Comparison of ENCODE assay signal across 9 cellular contexts in the genomic region with DNA sequence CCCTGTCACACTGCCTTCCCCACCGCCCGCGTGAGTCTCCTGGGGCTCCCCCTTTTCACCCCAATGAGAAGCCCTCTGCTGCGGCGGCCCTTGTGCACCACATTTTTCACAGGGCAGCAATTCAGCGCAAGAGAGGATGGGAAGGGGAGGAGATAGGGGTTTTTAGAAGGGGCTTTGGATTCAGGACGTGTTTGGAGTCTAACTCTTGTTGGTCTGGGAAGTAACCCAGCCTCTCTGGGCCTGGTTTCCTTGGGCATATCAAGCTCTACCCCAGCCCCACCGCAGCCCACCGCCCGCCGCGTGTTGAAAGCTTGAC. TPM values are rescaled to one million over a fixed set of nuclear protein-coding genes. Genes with fewer than 3 reads are reported as not detected.
DNase-seq lines count a peak whose midpoint lies in the region; ATAC-seq lines count a peak whose summit lies in the region.
"Had no signal": no experiment of that assay in that cellular context is flagged by ENCODE, and none has a peak within 500 bp of the region (broad histone marks: within the 10 kb centered on the region; RNA-seq: fewer than 3 reads in every experiment).

No MANE protein-coding gene starts in this region.

- H3K9ac ChIP-seq in stomach smooth muscle (ENCODE audit: low read length in 2 of 2), result no peak overlapping the region

- H3K36me3 ChIP-seq in stomach smooth muscle (ENCODE audit: control insufficient read depth in 2 of 2, insufficient read depth in 2 of 2, low read length in 2 of 2), result no peaks in the 10 kb centered on the region

- H3K4me1 Mint-ChIP-seq in T-helper 1 cell treated with Interleukin-12 subunit alpha and Interleukin-12 subunit beta and Interleukin-4 antibody, amounts not matched to agents 30 μg/mL and 1 μg/mL, for 36 hours (ENCODE audit: low read depth), result peaks cover 10% of the 10 kb centered on the region
- H3K4me1 Mint-ChIP-seq in activated naive CD8-positive, alpha-beta T cell treated with anti-CD3 and anti-CD28 coated beads, Interleukin-2, amount 10 ng/mL, durations not matched to agents 7 days and 5 days, result peaks cover 10% of the 10 kb centered on the region

- no peaks in the 10 kb centered on the region for H3K27me3 ChIP-seq in layer of hippocampus (ENCODE audit: control insufficient read depth, insufficient read depth, low read length)
- H3K27me3 ChIP-seq in stomach smooth muscle (ENCODE audit: control insufficient read depth in 1 of 2, insufficient read depth in 2 of 2, low read length in 2 of 2), result peaks cover 16 to 31% of the 10 kb centered on the region in 2 donors

- H3K36me3 Mint-ChIP-seq in T-helper 1 cell treated with Interleukin-12 subunit alpha and Interleukin-12 subunit beta and Interleukin-4 antibody, amounts not matched to agents 30 μg/mL and 1 μg/mL, for 36 hours (ENCODE audit: low read depth), result peaks cover 5% of the 10 kb centered on the region
- no peaks in the 10 kb centered on the region for H3K36me3 Mint-ChIP-seq in activated naive CD8-positive, alpha-beta T cell treated with anti-CD3 and anti-CD28 coated beads, Interleukin-2, amount 10 ng/mL, durations not matched to agents 7 days and 5 days

- no peak overlapping the region for H3K27ac Mint-ChIP-seq in T-helper 1 cell treated with Interleukin-12 subunit alpha and Interleukin-12 subunit beta and Interleukin-4 antibody, amounts not matched to agents 30 μg/mL and 1 μg/mL, for 36 hours
- no peak overlapping the region for H3K27ac Mint-ChIP-seq in activated naive CD8-positive, alpha-beta T cell treated with anti-CD3 and anti-CD28 coated beads, Interleukin-2, amount 10 ng/mL, durations not matched to agents 7 days and 5 days

- H3K9me3 ChIP-seq in stomach smooth muscle (ENCODE audit: control insufficient read depth in 2 of 2, low read length in 2 of 2), result no peaks in the 10 kb centered on the region

- H3K4me3 Mint-ChIP-seq in T-helper 1 cell treated with Interleukin-12 subunit alpha and Interleukin-12 subunit beta and Interleukin-4 antibody, amounts not matched to agents 30 μg/mL and 1 μg/mL, for 36 hours, result peak overlapping the region; percentile 20
- peak overlapping the region; percentile 68 for H3K4me3 Mint-ChIP-seq in activated naive CD8-positive, alpha-beta T cell treated with anti-CD3 and anti-CD28 coated beads, Interleukin-2, amount 10 ng/mL, durations not matched to agents 7 days and 5 days

- DNase-seq in T-helper 1 cell (no peak), NCI-H2107 (lab: John Stamatoyannopoulos, UW) (no peak), kidney glomerular epithelial cell (lab: John Stamatoyannopoulos, UW) (no peak)
- no peak for DNase-seq in activated naive CD8-positive, alpha-beta T cell treated with anti-CD3 and anti-CD28 coated beads, Interleukin-2, amount 10 ng/mL, durations not matched to agents 7 days and 5 days

- POLR2A ChIA-PET in activated naive CD8-positive, alpha-beta T cell treated with anti-CD3 and anti-CD28 coated beads, Interleukin-2, amount 10 ng/mL, durations not matched to agents 7 days and 5 days (lab: Charles Lee), result no interaction called here

- H3K27me3 Mint-ChIP-seq in T-helper 1 cell treated with Interleukin-12 subunit alpha and Interleukin-12 subunit beta and Interleukin-4 antibody, amounts not matched to agents 30 μg/mL and 1 μg/mL, for 36 hours (ENCODE audit: low read depth), result peaks cover 58% of the 10 kb centered on the region
- H3K27me3 Mint-ChIP-seq in activated naive CD8-positive, alpha-beta T cell treated with anti-CD3 and anti-CD28 coated beads, Interleukin-2, amount 10 ng/mL, durations not matched to agents 7 days and 5 days, result peaks cover 59% of the 10 kb centered on the region

- H3K4me1 ChIP-seq in stomach smooth muscle (ENCODE audit: control insufficient read depth, insufficient read depth, low read length), result peaks cover 12% of the 10 kb centered on the region

- H3K4me3 ChIP-seq in stomach smooth muscle (ENCODE audit: low read length in 2 of 2), result peak overlapping the region; percentile 16 to 73

- H3K27ac ChIP-seq in layer of hippocampus (ENCODE audit: low read depth, low read length), result peak overlapping the region; percentile 89
- H3K27ac ChIP-seq in stomach smooth muscle (ENCODE audit: low read length), result no peak overlapping the region

- ATAC-seq in activated naive CD8-positive, alpha-beta T cell treated with anti-CD3 and anti-CD28 coated beads, Interleukin-2, amount 10 ng/mL, durations not matched to agents 7 days and 5 days (ENCODE audit: low read depth), result no peak
- no peak for ATAC-seq in GM21381 (IDR thresholded peaks at IDR 0.05; ENCODE audit: unreplicated experiment)

- no peaks in the 10 kb centered on the region for H3K9me3 Mint-ChIP-seq in T-helper 1 cell treated with Interleukin-12 subunit alpha and Interleukin-12 subunit beta and Interleukin-4 antibody, amounts not matched to agents 30 μg/mL and 1 μg/mL, for 36 hours
- H3K9me3 Mint-ChIP-seq in activated naive CD8-positive, alpha-beta T cell treated with anti-CD3 and anti-CD28 coated beads, Interleukin-2, amount 10 ng/mL, durations not matched to agents 7 days and 5 days, result no peaks in the 10 kb centered on the region

RNA-seq across cellular contexts. Expression of gene ARFGEF3, which starts 0.7 kb away (rescaled TPM):
- under 1 TPM; 0.28 to 0.30 TPM for total RNA-seq in activated naive CD8-positive, alpha-beta T cell treated with anti-CD3 and anti-CD28 coated beads, Interleukin-2, amount 10 ng/mL, durations not matched to agents 7 days and 5 days

RNA-seq across cellular contexts. Expression of gene PERP, which starts 53.9 kb away (rescaled TPM):
- 1 to 10 TPM; 3.2 to 3.9 TPM for total RNA-seq in activated naive CD8-positive, alpha-beta T cell treated with anti-CD3 and anti-CD28 coated beads, Interleukin-2, amount 10 ng/mL, durations not matched to agents 7 days and 5 days

RNA-seq across cellular contexts. Expression of gene PBOV1, which starts 57.2 kb away (rescaled TPM):
- total RNA-seq in activated naive CD8-positive, alpha-beta T cell treated with anti-CD3 and anti-CD28 coated beads, Interleukin-2, amount 10 ng/mL, durations not matched to agents 7 days and 5 days, result not detected
- total RNA-seq: renal cortical epithelial cell had no signal
